9 cellular contexts compared by ENCODE assay signal in the genomic region with DNA sequence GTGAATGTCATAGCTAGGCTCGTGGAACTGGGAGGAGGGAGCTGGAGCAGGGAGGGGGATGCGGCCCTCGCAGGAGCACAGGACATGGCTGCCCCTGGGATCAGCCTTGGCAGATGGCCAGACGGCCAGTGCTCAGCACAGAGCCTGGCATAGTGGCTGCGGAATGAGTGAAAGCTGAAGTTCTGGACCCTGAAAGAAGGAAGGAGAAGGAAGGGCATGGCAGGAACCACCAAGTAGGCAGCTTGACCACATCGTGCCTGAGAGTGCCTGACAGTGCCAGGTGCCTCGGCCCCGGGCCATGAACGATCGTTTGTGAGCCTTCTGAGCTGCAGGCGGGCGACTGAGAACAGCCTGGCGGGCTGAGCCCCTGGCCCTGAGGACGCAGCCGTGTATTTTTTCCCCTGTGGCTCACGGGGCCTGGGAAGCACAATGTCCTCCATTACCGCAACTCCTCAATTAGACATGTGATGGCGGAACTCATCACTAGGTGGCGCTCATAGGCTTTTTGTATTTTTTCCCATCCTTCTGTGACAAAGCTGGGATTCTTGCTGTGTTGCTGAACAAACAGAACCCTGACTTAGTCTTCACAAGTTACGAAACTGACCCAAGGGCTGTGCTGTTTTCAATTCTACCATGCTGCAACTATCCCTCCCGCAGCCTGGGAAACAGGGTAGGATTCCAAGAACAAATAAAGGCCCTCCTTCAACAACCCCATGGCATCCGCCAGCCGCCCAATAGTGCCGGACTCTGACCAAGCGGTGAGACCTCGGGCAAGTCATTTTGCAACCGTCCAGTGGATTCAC. TPM values are rescaled to one million over a fixed set of nuclear protein-coding genes. Genes with fewer than 3 reads are reported as not detected.
DNase-seq lines count a peak whose midpoint lies in the region; ATAC-seq and TF ChIP-seq lines count a peak whose summit lies in the region.
"Had no signal": no experiment of that assay in that cellular context is flagged by ENCODE, and none has a peak within 500 bp of the region (broad histone marks: within the 10 kb centered on the region; RNA-seq: fewer than 3 reads in every experiment).

No MANE protein-coding gene starts in this region.

- no peaks in the 10 kb centered on the region for H3K9me3 Mint-ChIP-seq in Caco-2 (ENCODE audit: unreplicated experiment)

- H3K4me1 Mint-ChIP-seq in Caco-2 (ENCODE audit: low read depth, unreplicated experiment): peaks cover 18% of the 10 kb centered on the region

- H3K9me3 ChIP-seq in Caco-2 (no peaks in the 10 kb centered on the region), lower lobe of right lung (no peaks in the 10 kb centered on the region)

- H3K36me3 Mint-ChIP-seq in Caco-2 (ENCODE audit: insufficient read depth, unreplicated experiment): no peaks in the 10 kb centered on the region

- H3K27me3 ChIP-seq in Caco-2 (replicated peaks; ENCODE audit: control insufficient read depth, insufficient read depth, low read length) (no peaks in the 10 kb centered on the region), lower lobe of right lung (ENCODE audit: low read depth) (no peaks in the 10 kb centered on the region)

- H3K4me1 ChIP-seq in Caco-2 (no peaks in the 10 kb centered on the region; the same call in 1 of the 2 replicates), lower lobe of right lung (peaks cover 10% of the 10 kb centered on the region)

- CTCF ChIA-PET in Caco-2 (lab: Charles Lee): interaction anchor here (0.5 to 2.8 kb wide), 7 partner anchors 23 to 128 kb away, joined by 3 to 37 read pairs (median 5); no protein-coding TSS in a partner anchor
- CTCF ChIA-PET in HEK293T (lab: Yijun Ruan, JAX): interaction anchor here (0.6 to 2.3 kb wide), 18 partner anchors 13 to 1411 kb away, joined by 3 to 28 read pairs (median 5); no protein-coding TSS in a partner anchor

- intact Hi-C loops in Caco-2 (cut with micrococcal nuclease; ENCODE audit: unreplicated experiment) (loop anchor here (1.0 kb wide), 2 partner anchors 46 to 72 kb away; no protein-coding TSS in a partner anchor), lower lobe of right lung (cut with DNase I) (no loop called here)

- H3K4me3 Mint-ChIP-seq in Caco-2 (ENCODE audit: unreplicated experiment): no peak overlapping the region

- ATAC-seq in lower lobe of right lung: peak; percentile 87 to 93

- peak overlapping the region; percentile 66 for H3K27ac Mint-ChIP-seq in Caco-2 (ENCODE audit: unreplicated experiment)

- POLR2A ChIA-PET in Caco-2 (lab: Charles Lee) (interaction anchor here (0.6 to 1.1 kb wide), 3 partner anchors 11 to 72 kb away, joined by 3 to 4 read pairs (median 3); no protein-coding TSS in a partner anchor), HEK293T (lab: Yijun Ruan, JAX) (interaction anchor here (0.8 to 3.0 kb wide), 4 partner anchors 10 to 72 kb away, joined by 3 to 10 read pairs (median 4); a partner anchor contains a TSS)

- no peak overlapping the region for H3K4me3 ChIP-seq in Caco-2 (ENCODE audit: low read depth, low read length)
- peak overlapping the region; percentile 29 for H3K4me3 ChIP-seq in lower lobe of right lung

- no peaks in the 10 kb centered on the region for H3K36me3 ChIP-seq in Caco-2 (ENCODE audit: control insufficient read depth, insufficient read depth, low read length)
- H3K36me3 ChIP-seq in lower lobe of right lung: no peaks in the 10 kb centered on the region

- TF ChIP-seq CTCF in Caco-2 (IDR thresholded peaks at IDR 0.05; ENCODE audit: insufficient read depth in 1 of 2, low read depth in 1 of 2, low read length in 1 of 2, severe bottlenecking in 1 of 2, unreplicated experiment in 1 of 2): peak; percentile 44 to 57
- TF ChIP-seq CTCF in lower lobe of right lung (IDR thresholded peaks at IDR 0.05): peak; percentile 73

- H3K27ac ChIP-seq in lower lobe of right lung: no peak overlapping the region

- no peaks in the 10 kb centered on the region for H3K27me3 Mint-ChIP-seq in Caco-2 (ENCODE audit: insufficient read depth, unreplicated experiment)

- peak; percentile 59 to 74 for DNase-seq in Caco-2
- DNase-seq in HEK293T (ENCODE audit: extremely low spot score): peak; percentile 91
- peak; percentile 41 for DNase-seq in NCI-H345 treated with DMSO at 0.1 percent for 48 hours (lab: John Stamatoyannopoulos, UW; ENCODE audit: unreplicated experiment)
- peak; percentile 41 for DNase-seq in activated CD4-positive, alpha-beta T cell treated with anti-CD3 and anti-CD28 coated beads, Interleukin-2, amount 50 U/mL, for 1 hour
- DNase-seq in effector CD8-positive, alpha-beta T cell (lab: John Stamatoyannopoulos, UW): peak; percentile 5
- DNase-seq in lower lobe of right lung: peak; percentile 55
- DNase-seq in stimulated activated CD4-positive, alpha-beta T cell treated with anti-CD3 and anti-CD28 coated beads, TNF-alpha, amount 100 ng/mL, for 24 hours (ENCODE audit: low read depth in 3 of 3): peak; percentile 12 to 50 (median 21)
- DNase-seq in mesenteric fat pad (ENCODE audit: low spot score): no peak

- BruUV-seq in Caco-2 (replicated peaks; lab: Mats Ljungman, UMichigan): no TSS peak

TF ChIP-seq in HEK293T, 16 proteins besides CTCF, POLR2A, EP300 and RAD21:
- 0 out of 2 replicates have a peak, but pooled peaks have one; percentile 61 for TF ChIP-seq HDGF (IDR thresholded peaks at IDR 0.05; ENCODE audit: borderline replicate concordance)
- no peak for TF ChIP-seq BHLHE40 (IDR thresholded peaks at IDR 0.05; ENCODE audit: borderline replicate concordance)
- TF ChIP-seq CTBP1 (IDR thresholded peaks at IDR 0.05; ENCODE audit: borderline replicate concordance): no peak
- no peak for TF ChIP-seq TARDBP (IDR thresholded peaks at IDR 0.05)
- TF ChIP-seq SUZ12 (IDR thresholded peaks at IDR 0.05): no peak
- TF ChIP-seq L3MBTL2 (conservative IDR thresholded peaks at IDR 0.05): no peak
- TF ChIP-seq FOXM1 (IDR thresholded peaks at IDR 0.05; ENCODE audit: borderline replicate concordance): no peak
- no peak for TF ChIP-seq ZNF384 (IDR thresholded peaks at IDR 0.05)

RNA-seq across cellular contexts. Expression of a gene that starts 29.9 kb away (rescaled TPM):
- total RNA-seq in Caco-2 (2022) (0.30 TPM in 1 of 2 replicates, not detected in the other), lower lobe of right lung (2.7 TPM), mesenteric fat pad (not detected)
- total RNA-seq: activated CD8-positive, alpha-beta memory T cell treated with anti-CD3 and anti-CD28 coated beads for 36 hours had no signal

RNA-seq across cellular contexts. Expression of a gene that starts 48.2 kb away (rescaled TPM):
- total RNA-seq in Caco-2 (2022): not detected in 2 replicates
- total RNA-seq in lower lobe of right lung: not detected
- total RNA-seq in mesenteric fat pad: not detected
- total RNA-seq: activated CD8-positive, alpha-beta memory T cell treated with anti-CD3 and anti-CD28 coated beads for 36 hours had no signal
